In genomic region chr5:153671653-153672346, GRCh38 we compare ENCODE assay signal across 26 cellular contexts.
"Had no signal": no experiment of that assay in that cellular context is flagged by ENCODE, and none has a peak within 500 bp of the region (broad histone marks: within the 10 kb centered on the region; RNA-seq: fewer than 3 reads in every experiment).

No MANE protein-coding gene starts in this region.

- H3K27ac ChIP-seq: breast epithelium, KMS-11, Peyer's patch, RWPE1 had no signal

- H3K9ac ChIP-seq: KMS-11 had no signal

- H3K27ac Mint-ChIP-seq: activated CD8-positive, alpha-beta T cell treated with anti-CD3 and anti-CD28 coated beads, Interleukin-2, amount 10 ng/mL, durations not matched to agents 7 days and 5 days; activated naive CD8-positive, alpha-beta T cell treated with anti-CD3 and anti-CD28 coated beads, Interleukin-2, amount 10 ng/mL, durations not matched to agents 7 days and 5 days; IgD-negative memory B cell; T-helper 1 cell treated with Interleukin-12 subunit alpha and Interleukin-12 subunit beta and Interleukin-4 antibody, amounts not matched to agents 30 μg/mL and 1 μg/mL, for 36 hours; WTC11 had no signal

- H3K4me1 Mint-ChIP-seq: activated naive CD8-positive, alpha-beta T cell treated with anti-CD3 and anti-CD28 coated beads, Interleukin-2, amount 10 ng/mL, durations not matched to agents 7 days and 5 days; IgD-negative memory B cell; WTC11 had no signal

- H3K4me3 ChIP-seq: breast epithelium, Peyer's patch had no signal

- H3K4me1 ChIP-seq: breast epithelium, Peyer's patch had no signal

- H3K36me3 ChIP-seq: breast epithelium, Peyer's patch had no signal

- H3K9me3 ChIP-seq: breast epithelium, Peyer's patch had no signal

- H3K36me3 Mint-ChIP-seq: activated naive CD8-positive, alpha-beta T cell treated with anti-CD3 and anti-CD28 coated beads, Interleukin-2, amount 10 ng/mL, durations not matched to agents 7 days and 5 days; IgD-negative memory B cell; WTC11 had no signal

- H3K4me3 Mint-ChIP-seq: activated CD8-positive, alpha-beta T cell treated with anti-CD3 and anti-CD28 coated beads, Interleukin-2, amount 10 ng/mL, durations not matched to agents 7 days and 5 days; activated naive CD8-positive, alpha-beta T cell treated with anti-CD3 and anti-CD28 coated beads, Interleukin-2, amount 10 ng/mL, durations not matched to agents 7 days and 5 days; IgD-negative memory B cell; T-helper 1 cell treated with Interleukin-12 subunit alpha and Interleukin-12 subunit beta and Interleukin-4 antibody, amounts not matched to agents 30 μg/mL and 1 μg/mL, for 36 hours; WTC11 had no signal

- H3K9me3 Mint-ChIP-seq: activated naive CD8-positive, alpha-beta T cell treated with anti-CD3 and anti-CD28 coated beads, Interleukin-2, amount 10 ng/mL, durations not matched to agents 7 days and 5 days; T-helper 1 cell treated with Interleukin-12 subunit alpha and Interleukin-12 subunit beta and Interleukin-4 antibody, amounts not matched to agents 30 μg/mL and 1 μg/mL, for 36 hours had no signal

- H3K27me3 Mint-ChIP-seq: activated naive CD8-positive, alpha-beta T cell treated with anti-CD3 and anti-CD28 coated beads, Interleukin-2, amount 10 ng/mL, durations not matched to agents 7 days and 5 days; IgD-negative memory B cell had no signal

- H3K27me3 ChIP-seq: breast epithelium, Peyer's patch had no signal

- H3K4me2 ChIP-seq: KMS-11 had no signal

- DNase-seq: activated CD4-positive, alpha-beta T cell treated with anti-CD3 and anti-CD28 coated beads for 48 hours; activated CD4-positive, alpha-beta T cell treated with anti-CD3 and anti-CD28 coated beads, Interleukin-2, amount 50 U/mL, for 4 hours; activated CD4-positive, CD25-positive, alpha-beta regulatory T cell treated with anti-CD3 and anti-CD28 coated beads, Interleukin-2, amount 50 U/mL, for 72 hours; activated CD8-positive, alpha-beta memory T cell treated with anti-CD3 and anti-CD28 coated beads, Interleukin-2, amount 50 U/mL, for 48 hours; activated CD8-positive, alpha-beta T cell treated with anti-CD3 and anti-CD28 coated beads, Interleukin-2, amount 10 ng/mL, durations not matched to agents 7 days and 5 days; activated naive CD4-positive, alpha-beta T cell treated with anti-CD3 and anti-CD28 coated beads, Interleukin-2, amount 50 U/mL, for 16 hours; activated naive CD8-positive, alpha-beta T cell treated with anti-CD3 and anti-CD28 coated beads, Interleukin-2, amount 10 ng/mL, durations not matched to agents 7 days and 5 days; activated T-cell treated with anti-CD3 and anti-CD28 coated beads, Interleukin-2, amount 50 U/mL, for 1 hour; aorta; NCI-H1092; NCI-H1417; NCI-H1694; NCI-H2029; NCI-H2107; NCI-H2171 treated with DMSO at 0.1 percent for 48 hours; NCI-H226; NCI-H526 treated with DMSO at 0.1 percent for 48 hours; NCI-H82; Peyer's patch; SHP77 treated with DMSO at 0.1 percent for 48 hours had no signal
